ENCODE assay signal across 1 cellular context in the genomic region with DNA sequence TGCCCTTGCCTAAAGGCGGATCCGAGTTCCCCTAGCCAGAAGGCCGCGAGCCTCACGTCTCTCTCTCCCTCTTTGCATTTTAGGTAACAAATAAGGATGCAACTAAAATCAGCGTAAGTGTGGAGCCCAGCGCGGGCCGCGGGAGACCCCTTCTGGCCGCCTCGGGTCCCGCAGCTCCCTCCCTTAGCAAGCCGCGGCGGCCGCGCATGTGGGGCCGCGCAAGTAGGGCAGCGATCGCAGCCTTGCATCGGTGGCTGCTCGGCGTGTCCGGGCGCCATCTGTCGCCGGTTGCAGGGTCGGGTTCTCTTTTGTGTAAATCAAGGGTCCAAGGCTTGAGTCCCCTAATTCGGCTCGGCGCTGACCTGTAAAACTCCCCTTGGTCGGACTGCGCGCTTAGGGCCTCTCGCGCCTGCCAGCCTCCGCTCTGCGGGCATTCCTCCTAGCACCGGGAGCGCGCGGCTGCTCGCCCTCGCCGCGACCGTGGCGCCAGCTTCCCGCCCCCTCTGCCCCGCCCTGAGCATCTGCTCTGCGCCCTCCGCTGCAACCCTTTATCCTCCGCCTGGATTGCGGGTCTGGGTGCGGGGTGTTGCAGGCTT.
A peak's percentile ranks its signal among the peaks of the same experiment; 100 is the strongest.
TF ChIP-seq lines count a peak whose summit lies in the region.

No MANE protein-coding gene starts in this region.

TF ChIP-seq in HEK293, 187 proteins besides CTCF, POLR2A, EP300 and RAD21 (continued from another document and continues in another):
- TF ChIP-seq, protein P1, sequence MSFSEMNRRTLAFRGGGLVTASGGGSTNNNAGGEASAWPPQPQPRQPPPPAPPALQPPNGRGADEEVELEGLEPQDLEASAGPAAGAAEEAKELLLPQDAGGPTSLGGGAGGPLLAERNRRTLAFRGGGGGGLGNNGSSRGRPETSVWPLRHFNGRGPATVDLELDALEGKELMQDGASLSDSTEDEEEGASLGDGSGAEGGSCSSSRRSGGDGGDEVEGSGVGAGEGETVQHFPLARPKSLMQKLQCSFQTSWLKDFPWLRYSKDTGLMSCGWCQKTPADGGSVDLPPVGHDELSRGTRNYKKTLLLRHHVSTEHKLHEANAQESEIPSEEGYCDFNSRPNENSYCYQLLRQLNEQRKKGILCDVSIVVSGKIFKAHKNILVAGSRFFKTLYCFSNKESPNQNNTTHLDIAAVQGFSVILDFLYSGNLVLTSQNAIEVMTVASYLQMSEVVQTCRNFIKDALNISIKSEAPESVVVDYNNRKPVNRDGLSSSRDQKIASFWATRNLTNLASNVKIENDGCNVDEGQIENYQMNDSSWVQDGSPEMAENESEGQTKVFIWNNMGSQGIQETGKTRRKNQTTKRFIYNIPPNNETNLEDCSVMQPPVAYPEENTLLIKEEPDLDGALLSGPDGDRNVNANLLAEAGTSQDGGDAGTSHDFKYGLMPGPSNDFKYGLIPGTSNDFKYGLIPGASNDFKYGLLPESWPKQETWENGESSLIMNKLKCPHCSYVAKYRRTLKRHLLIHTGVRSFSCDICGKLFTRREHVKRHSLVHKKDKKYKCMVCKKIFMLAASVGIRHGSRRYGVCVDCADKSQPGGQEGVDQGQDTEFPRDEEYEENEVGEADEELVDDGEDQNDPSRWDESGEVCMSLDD (tag by site-specific recombination; IDR thresholded peaks at IDR 0.05) = peak; percentile 11; the same call in 1 of the 2 replicates
- TF ChIP-seq SETDB1 (IDR thresholded peaks at IDR 0.05; ENCODE audit: insufficient read length, low read length) (no peak), KLF16 (tag by site-specific recombination; IDR thresholded peaks at IDR 0.05) (0 out of 2 replicates have a peak, but pooled peaks have one; percentile 49), ZBTB8A (tag by site-specific recombination; IDR thresholded peaks at IDR 0.05) (peak; percentile 86), ZNF501 (tag by site-specific recombination; IDR thresholded peaks at IDR 0.05) (peak; percentile 73; the same call in 1 of the 2 replicates), ZNF248 (tag by site-specific recombination; IDR thresholded peaks at IDR 0.05) (no peak), SP2 (tag by site-specific recombination; IDR thresholded peaks at IDR 0.05) (peak; percentile 9), ZNF530 (tag by site-specific recombination; IDR thresholded peaks at IDR 0.05; ENCODE audit: low read depth) (no peak), PRDM1 (tag by site-specific recombination; IDR thresholded peaks at IDR 0.05) (0 out of 2 replicates have a peak, but pooled peaks have one; percentile 30), SP3 (tag by site-specific recombination; IDR thresholded peaks at IDR 0.05) (peak; percentile 28; the same call in 1 of the 2 replicates), ZNF366 (tag by site-specific recombination; conservative IDR thresholded peaks at IDR 0.05) (0 out of 2 replicates have a peak, but pooled peaks have one; percentile 25), ZNF623 (tag by site-specific recombination; IDR thresholded peaks at IDR 0.05) (0 out of 2 replicates have a peak, but pooled peaks have one; percentile 8), ZBTB17 (tag by site-specific recombination; IDR thresholded peaks at IDR 0.05) (peak; percentile 92), ZNF629 (tag by site-specific recombination; IDR thresholded peaks at IDR 0.05) (peak; percentile 54), ZFP69B (tag by site-specific recombination; IDR thresholded peaks at IDR 0.05) (peak; percentile 92), ZNF664 (tag by site-specific recombination; IDR thresholded peaks at IDR 0.05) (no peak), KLF9 (tag by site-specific recombination; IDR thresholded peaks at IDR 0.05; ENCODE audit: low read depth) (peak; percentile 52; the same call in 1 of the 2 replicates), ZNF560 (tag by site-specific recombination; IDR thresholded peaks at IDR 0.05; ENCODE audit: borderline replicate concordance) (no peak), ZNF121 (tag by site-specific recombination; IDR thresholded peaks at IDR 0.05) (peak; percentile 98), ZNF621 (tag by site-specific recombination; IDR thresholded peaks at IDR 0.05) (no peak), ZSCAN30 (tag by site-specific recombination; IDR thresholded peaks at IDR 0.05) (peak; percentile 90), ZNF76 (tag by site-specific recombination; IDR thresholded peaks at IDR 0.05; ENCODE audit: borderline replicate concordance, low read depth) (0 out of 2 replicates have a peak, but pooled peaks have one; percentile 21), ZNF37A (tag by site-specific recombination; IDR thresholded peaks at IDR 0.05) (0 out of 2 replicates have a peak, but pooled peaks have one; percentile 8), ZNF654 (tag by site-specific recombination; IDR thresholded peaks at IDR 0.05; ENCODE audit: low read depth) (peak; percentile 90)
- TF ChIP-seq, protein P2, sequence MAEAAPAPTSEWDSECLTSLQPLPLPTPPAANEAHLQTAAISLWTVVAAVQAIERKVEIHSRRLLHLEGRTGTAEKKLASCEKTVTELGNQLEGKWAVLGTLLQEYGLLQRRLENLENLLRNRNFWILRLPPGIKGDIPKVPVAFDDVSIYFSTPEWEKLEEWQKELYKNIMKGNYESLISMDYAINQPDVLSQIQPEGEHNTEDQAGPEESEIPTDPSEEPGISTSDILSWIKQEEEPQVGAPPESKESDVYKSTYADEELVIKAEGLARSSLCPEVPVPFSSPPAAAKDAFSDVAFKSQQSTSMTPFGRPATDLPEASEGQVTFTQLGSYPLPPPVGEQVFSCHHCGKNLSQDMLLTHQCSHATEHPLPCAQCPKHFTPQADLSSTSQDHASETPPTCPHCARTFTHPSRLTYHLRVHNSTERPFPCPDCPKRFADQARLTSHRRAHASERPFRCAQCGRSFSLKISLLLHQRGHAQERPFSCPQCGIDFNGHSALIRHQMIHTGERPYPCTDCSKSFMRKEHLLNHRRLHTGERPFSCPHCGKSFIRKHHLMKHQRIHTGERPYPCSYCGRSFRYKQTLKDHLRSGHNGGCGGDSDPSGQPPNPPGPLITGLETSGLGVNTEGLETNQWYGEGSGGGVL (tag by site-specific recombination; IDR thresholded peaks at IDR 0.05) = 0 out of 2 replicates have a peak, but pooled peaks have one; percentile 14
- TF ChIP-seq, protein P3, sequence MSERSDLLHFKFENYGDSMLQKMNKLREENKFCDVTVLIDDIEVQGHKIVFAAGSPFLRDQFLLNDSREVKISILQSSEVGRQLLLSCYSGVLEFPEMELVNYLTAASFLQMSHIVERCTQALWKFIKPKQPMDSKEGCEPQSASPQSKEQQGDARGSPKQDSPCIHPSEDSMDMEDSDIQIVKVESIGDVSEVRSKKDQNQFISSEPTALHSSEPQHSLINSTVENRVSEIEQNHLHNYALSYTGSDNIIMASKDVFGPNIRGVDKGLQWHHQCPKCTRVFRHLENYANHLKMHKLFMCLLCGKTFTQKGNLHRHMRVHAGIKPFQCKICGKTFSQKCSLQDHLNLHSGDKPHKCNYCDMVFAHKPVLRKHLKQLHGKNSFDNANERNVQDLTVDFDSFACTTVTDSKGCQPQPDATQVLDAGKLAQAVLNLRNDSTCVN (tag by site-specific recombination; optimal IDR thresholded peaks at IDR 0.05) = peak; percentile 98
- TF ChIP-seq, protein P4, sequence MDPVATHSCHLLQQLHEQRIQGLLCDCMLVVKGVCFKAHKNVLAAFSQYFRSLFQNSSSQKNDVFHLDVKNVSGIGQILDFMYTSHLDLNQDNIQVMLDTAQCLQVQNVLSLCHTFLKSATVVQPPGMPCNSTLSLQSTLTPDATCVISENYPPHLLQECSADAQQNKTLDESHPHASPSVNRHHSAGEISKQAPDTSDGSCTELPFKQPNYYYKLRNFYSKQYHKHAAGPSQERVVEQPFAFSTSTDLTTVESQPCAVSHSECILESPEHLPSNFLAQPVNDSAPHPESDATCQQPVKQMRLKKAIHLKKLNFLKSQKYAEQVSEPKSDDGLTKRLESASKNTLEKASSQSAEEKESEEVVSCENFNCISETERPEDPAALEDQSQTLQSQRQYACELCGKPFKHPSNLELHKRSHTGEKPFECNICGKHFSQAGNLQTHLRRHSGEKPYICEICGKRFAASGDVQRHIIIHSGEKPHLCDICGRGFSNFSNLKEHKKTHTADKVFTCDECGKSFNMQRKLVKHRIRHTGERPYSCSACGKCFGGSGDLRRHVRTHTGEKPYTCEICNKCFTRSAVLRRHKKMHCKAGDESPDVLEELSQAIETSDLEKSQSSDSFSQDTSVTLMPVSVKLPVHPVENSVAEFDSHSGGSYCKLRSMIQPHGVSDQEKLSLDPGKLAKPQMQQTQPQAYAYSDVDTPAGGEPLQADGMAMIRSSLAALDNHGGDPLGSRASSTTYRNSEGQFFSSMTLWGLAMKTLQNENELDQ (tag by site-specific recombination; IDR thresholded peaks at IDR 0.05; ENCODE audit: low read depth) = no peak
- TF ChIP-seq, protein P5, sequence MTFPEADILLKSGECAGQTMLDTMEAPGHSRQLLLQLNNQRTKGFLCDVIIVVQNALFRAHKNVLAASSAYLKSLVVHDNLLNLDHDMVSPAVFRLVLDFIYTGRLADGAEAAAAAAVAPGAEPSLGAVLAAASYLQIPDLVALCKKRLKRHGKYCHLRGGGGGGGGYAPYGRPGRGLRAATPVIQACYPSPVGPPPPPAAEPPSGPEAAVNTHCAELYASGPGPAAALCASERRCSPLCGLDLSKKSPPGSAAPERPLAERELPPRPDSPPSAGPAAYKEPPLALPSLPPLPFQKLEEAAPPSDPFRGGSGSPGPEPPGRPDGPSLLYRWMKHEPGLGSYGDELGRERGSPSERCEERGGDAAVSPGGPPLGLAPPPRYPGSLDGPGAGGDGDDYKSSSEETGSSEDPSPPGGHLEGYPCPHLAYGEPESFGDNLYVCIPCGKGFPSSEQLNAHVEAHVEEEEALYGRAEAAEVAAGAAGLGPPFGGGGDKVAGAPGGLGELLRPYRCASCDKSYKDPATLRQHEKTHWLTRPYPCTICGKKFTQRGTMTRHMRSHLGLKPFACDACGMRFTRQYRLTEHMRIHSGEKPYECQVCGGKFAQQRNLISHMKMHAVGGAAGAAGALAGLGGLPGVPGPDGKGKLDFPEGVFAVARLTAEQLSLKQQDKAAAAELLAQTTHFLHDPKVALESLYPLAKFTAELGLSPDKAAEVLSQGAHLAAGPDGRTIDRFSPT (tag by site-specific recombination; IDR thresholded peaks at IDR 0.05) = peak; percentile 82; the same call in 1 of the 2 replicates
- TF ChIP-seq, protein P6, sequence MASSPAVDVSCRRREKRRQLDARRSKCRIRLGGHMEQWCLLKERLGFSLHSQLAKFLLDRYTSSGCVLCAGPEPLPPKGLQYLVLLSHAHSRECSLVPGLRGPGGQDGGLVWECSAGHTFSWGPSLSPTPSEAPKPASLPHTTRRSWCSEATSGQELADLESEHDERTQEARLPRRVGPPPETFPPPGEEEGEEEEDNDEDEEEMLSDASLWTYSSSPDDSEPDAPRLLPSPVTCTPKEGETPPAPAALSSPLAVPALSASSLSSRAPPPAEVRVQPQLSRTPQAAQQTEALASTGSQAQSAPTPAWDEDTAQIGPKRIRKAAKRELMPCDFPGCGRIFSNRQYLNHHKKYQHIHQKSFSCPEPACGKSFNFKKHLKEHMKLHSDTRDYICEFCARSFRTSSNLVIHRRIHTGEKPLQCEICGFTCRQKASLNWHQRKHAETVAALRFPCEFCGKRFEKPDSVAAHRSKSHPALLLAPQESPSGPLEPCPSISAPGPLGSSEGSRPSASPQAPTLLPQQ (tag by site-specific recombination; IDR thresholded peaks at IDR 0.05) = peak; percentile 96
- TF ChIP-seq, protein P7, sequence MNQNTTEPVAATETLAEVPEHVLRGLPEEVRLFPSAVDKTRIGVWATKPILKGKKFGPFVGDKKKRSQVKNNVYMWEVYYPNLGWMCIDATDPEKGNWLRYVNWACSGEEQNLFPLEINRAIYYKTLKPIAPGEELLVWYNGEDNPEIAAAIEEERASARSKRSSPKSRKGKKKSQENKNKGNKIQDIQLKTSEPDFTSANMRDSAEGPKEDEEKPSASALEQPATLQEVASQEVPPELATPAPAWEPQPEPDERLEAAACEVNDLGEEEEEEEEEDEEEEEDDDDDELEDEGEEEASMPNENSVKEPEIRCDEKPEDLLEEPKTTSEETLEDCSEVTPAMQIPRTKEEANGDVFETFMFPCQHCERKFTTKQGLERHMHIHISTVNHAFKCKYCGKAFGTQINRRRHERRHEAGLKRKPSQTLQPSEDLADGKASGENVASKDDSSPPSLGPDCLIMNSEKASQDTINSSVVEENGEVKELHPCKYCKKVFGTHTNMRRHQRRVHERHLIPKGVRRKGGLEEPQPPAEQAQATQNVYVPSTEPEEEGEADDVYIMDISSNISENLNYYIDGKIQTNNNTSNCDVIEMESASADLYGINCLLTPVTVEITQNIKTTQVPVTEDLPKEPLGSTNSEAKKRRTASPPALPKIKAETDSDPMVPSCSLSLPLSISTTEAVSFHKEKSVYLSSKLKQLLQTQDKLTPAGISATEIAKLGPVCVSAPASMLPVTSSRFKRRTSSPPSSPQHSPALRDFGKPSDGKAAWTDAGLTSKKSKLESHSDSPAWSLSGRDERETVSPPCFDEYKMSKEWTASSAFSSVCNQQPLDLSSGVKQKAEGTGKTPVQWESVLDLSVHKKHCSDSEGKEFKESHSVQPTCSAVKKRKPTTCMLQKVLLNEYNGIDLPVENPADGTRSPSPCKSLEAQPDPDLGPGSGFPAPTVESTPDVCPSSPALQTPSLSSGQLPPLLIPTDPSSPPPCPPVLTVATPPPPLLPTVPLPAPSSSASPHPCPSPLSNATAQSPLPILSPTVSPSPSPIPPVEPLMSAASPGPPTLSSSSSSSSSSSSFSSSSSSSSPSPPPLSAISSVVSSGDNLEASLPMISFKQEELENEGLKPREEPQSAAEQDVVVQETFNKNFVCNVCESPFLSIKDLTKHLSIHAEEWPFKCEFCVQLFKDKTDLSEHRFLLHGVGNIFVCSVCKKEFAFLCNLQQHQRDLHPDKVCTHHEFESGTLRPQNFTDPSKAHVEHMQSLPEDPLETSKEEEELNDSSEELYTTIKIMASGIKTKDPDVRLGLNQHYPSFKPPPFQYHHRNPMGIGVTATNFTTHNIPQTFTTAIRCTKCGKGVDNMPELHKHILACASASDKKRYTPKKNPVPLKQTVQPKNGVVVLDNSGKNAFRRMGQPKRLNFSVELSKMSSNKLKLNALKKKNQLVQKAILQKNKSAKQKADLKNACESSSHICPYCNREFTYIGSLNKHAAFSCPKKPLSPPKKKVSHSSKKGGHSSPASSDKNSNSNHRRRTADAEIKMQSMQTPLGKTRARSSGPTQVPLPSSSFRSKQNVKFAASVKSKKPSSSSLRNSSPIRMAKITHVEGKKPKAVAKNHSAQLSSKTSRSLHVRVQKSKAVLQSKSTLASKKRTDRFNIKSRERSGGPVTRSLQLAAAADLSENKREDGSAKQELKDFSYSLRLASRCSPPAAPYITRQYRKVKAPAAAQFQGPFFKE (tag by site-specific recombination; IDR thresholded peaks at IDR 0.05; ENCODE audit: borderline replicate concordance) = no peak
- TF ChIP-seq, protein P8, sequence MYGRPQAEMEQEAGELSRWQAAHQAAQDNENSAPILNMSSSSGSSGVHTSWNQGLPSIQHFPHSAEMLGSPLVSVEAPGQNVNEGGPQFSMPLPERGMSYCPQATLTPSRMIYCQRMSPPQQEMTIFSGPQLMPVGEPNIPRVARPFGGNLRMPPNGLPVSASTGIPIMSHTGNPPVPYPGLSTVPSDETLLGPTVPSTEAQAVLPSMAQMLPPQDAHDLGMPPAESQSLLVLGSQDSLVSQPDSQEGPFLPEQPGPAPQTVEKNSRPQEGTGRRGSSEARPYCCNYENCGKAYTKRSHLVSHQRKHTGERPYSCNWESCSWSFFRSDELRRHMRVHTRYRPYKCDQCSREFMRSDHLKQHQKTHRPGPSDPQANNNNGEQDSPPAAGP (tag by site-specific recombination; IDR thresholded peaks at IDR 0.05) = 0 out of 2 replicates have a peak, but pooled peaks have one; percentile 21
- TF ChIP-seq, protein P9, sequence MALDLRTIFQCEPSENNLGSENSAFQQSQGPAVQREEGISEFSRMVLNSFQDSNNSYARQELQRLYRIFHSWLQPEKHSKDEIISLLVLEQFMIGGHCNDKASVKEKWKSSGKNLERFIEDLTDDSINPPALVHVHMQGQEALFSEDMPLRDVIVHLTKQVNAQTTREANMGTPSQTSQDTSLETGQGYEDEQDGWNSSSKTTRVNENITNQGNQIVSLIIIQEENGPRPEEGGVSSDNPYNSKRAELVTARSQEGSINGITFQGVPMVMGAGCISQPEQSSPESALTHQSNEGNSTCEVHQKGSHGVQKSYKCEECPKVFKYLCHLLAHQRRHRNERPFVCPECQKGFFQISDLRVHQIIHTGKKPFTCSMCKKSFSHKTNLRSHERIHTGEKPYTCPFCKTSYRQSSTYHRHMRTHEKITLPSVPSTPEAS (tag by site-specific recombination; IDR thresholded peaks at IDR 0.05) = no peak
